In genomic region chr20:5453316-5454107, GRCh38 we compare ENCODE assay signal across 7 cellular contexts.
DNase-seq lines count a peak whose midpoint lies in the region; TF ChIP-seq lines count a peak whose summit lies in the region.
"Not testable (repeated sequence)": the region's sequence is repeated elsewhere in the genome, so short reads cannot be mapped to it uniquely, and the experiment has no call there.

No MANE protein-coding gene starts in this region.

- H3K9me3 Mint-ChIP-seq in neural crest cell: not testable (repeated sequence)

- H3K27me3 Mint-ChIP-seq in neural crest cell (ENCODE audit: low read depth): peaks cover 17% of the 10 kb centered on the region

- TF ChIP-seq CTCF in GM12872 (IDR thresholded peaks at IDR 0.05; ENCODE audit: insufficient read depth, low read depth, low read length) (0 out of 3 replicates have a peak, but pooled peaks have one; percentile 15), VCaP (conservative IDR thresholded peaks at IDR 0.05) (peak; percentile 26; the same call in 1 of the 2 replicates)
- not testable (repeated sequence) for TF ChIP-seq CTCF in neural crest cell (conservative IDR thresholded peaks at IDR 0.05)

- peak overlapping the region; percentile 62 for H3K27ac Mint-ChIP-seq in neural crest cell (ENCODE audit: unreplicated experiment)

- H3K36me3 Mint-ChIP-seq in neural crest cell (ENCODE audit: low read depth): not testable (repeated sequence)

- H3K4me3 Mint-ChIP-seq in neural crest cell: not testable (repeated sequence)

- not testable (repeated sequence) for H3K27ac ChIP-seq in VCaP

- DNase-seq in NCI-H1417 (lab: John Stamatoyannopoulos, UW) (peak in 2 of 3 experiments; percentile 15 to 46), NCI-H345 (lab: John Stamatoyannopoulos, UW) (peak; percentile 9), NCI-H82 (lab: John Stamatoyannopoulos, UW) (peak; percentile 34), SHP77 treated with DMSO at 0.1 percent for 48 hours (lab: John Stamatoyannopoulos, UW) (peak; percentile 24)
- DNase-seq in neural crest cell (ENCODE audit: low read depth, low spot score): not testable (repeated sequence)

- H3K4me1 Mint-ChIP-seq in neural crest cell: not testable (repeated sequence)
